Comparison of ENCODE assay signal across 34 cellular contexts in genomic region chr15:53171571-53171970, GRCh38.
DNase-seq lines count a peak whose midpoint lies in the region; ATAC-seq, FAIRE-seq and TF ChIP-seq lines count a peak whose summit lies in the region.
"Had no signal": no experiment of that assay in that cellular context is flagged by ENCODE, and none has a peak within 500 bp of the region (broad histone marks: within the 10 kb centered on the region; RNA-seq: fewer than 3 reads in every experiment).

No MANE protein-coding gene starts in this region.

- H3K9me3 Mint-ChIP-seq in effector memory CD8-positive, alpha-beta T cell = peaks cover 4 to 7% of the 10 kb centered on the region in 2 donors
- H3K9me3 Mint-ChIP-seq: CD4-positive, alpha-beta T cell; CD8-positive, alpha-beta memory T cell; CD8-positive, alpha-beta T cell had no signal

- DNase-seq in NCI-H82 (lab: John Stamatoyannopoulos, UW) (peak; percentile 49), NCI-H82 treated with DMSO at 0.1 percent for 48 hours (lab: John Stamatoyannopoulos, UW; ENCODE audit: unreplicated experiment) (no peak), HepG2 (ENCODE audit: low spot score) (peak; percentile 9), mesendoderm (peak; percentile 26), right cardiac atrium (no peak)
- DNase-seq in effector memory CD8-positive, alpha-beta T cell = no peak
- DNase-seq: 8988T; ACHN; AML-193; BE2C; C1 segment of cervical spinal cord; Caco-2; Calu3; CD4-positive, alpha-beta memory T cell; CD4-positive, alpha-beta T cell; CD4-positive, CD25-positive, alpha-beta regulatory T cell; CD8-positive, alpha-beta memory T cell; CD8-positive, alpha-beta T cell; COR-L47; DMS 273 treated with DMSO at 0.1 percent for 48 hours; DMS153; DMS53; DMS79; DMS79 treated with DMSO at 0.1 percent for 48 hours; DND-41; EL had no signal

- H4K5ac ChIP-seq in mesendoderm (ENCODE audit: low read length) = no peak overlapping the region

- H3K4me3 Mint-ChIP-seq in effector memory CD8-positive, alpha-beta T cell = no peak overlapping the region
- H3K4me3 Mint-ChIP-seq: B cell; CD14-positive monocyte; CD4-positive, alpha-beta memory T cell; CD4-positive, alpha-beta T cell; CD4-positive, CD25-positive, alpha-beta regulatory T cell; CD8-positive, alpha-beta memory T cell; CD8-positive, alpha-beta T cell had no signal

- H4K8ac ChIP-seq in mesendoderm (ENCODE audit: low read depth, low read length) = no peak overlapping the region

- H3K79me1 ChIP-seq in mesendoderm (ENCODE audit: low read length) = no peaks in the 10 kb centered on the region

- H3K9me3 ChIP-seq in HepG2 (ENCODE audit: low read length) (no peaks in the 10 kb centered on the region), right cardiac atrium (ENCODE audit: control insufficient read depth, low read length) (no peaks in the 10 kb centered on the region)
- H3K9me3 ChIP-seq: A549; BE2C; BLaER1; BLaER1 treated with 17β-estradiol and CSF1 and Interleukin-3, amounts not matched to agents 10 nM and 100 nM; Caco-2 had no signal

- no peaks in the 10 kb centered on the region for H4K20me1 ChIP-seq in HepG2 (ENCODE audit: insufficient read depth, low read length)
- H4K20me1 ChIP-seq: BLaER1; BLaER1 treated with 17β-estradiol and CSF1 and Interleukin-3, amounts not matched to agents 10 nM and 100 nM had no signal

- H3K4me3 ChIP-seq in HepG2 (replicated peaks in 1 of 3; ENCODE audit: insufficient read depth in 1 of 3, low read depth in 2 of 3, low read length in 3 of 3) (no peak overlapping the region), mesendoderm (ENCODE audit: low read length) (no peak overlapping the region), right cardiac atrium (ENCODE audit: low read length) (no peak overlapping the region)
- H3K4me3 ChIP-seq: A549; BLaER1; BLaER1 treated with 17β-estradiol and CSF1 and Interleukin-3, amounts not matched to agents 10 nM and 100 nM had no signal

- BruUV-seq in HepG2 (replicated peaks; lab: Mats Ljungman, UMichigan) = no TSS peak

- TF ChIP-seq CTCF in HepG2 (CRISPR knock-in tag; IDR thresholded peaks at IDR 0.05) = no peak

- H3K4me1 ChIP-seq in HepG2 (ENCODE audit: insufficient read depth, low read length) (0 out of 2 replicates have a peak, but pooled peaks cover 1% of the 10 kb centered on the region), mesendoderm (ENCODE audit: control insufficient read depth, low read depth, low read length) (no peaks in the 10 kb centered on the region), right cardiac atrium (ENCODE audit: control insufficient read depth, insufficient read depth, low read length) (no peaks in the 10 kb centered on the region)
- H3K4me1 ChIP-seq: A549; BE2C; BLaER1; BLaER1 treated with 17β-estradiol and CSF1 and Interleukin-3, amounts not matched to agents 10 nM and 100 nM; Caco-2 had no signal

- no peak overlapping the region for H2AK5ac ChIP-seq in mesendoderm (ENCODE audit: low read length)

- no peak for TF ChIP-seq RAD21 in HepG2 (CRISPR knock-in tag; IDR thresholded peaks at IDR 0.05)

- TF ChIP-seq EP300 in HepG2 (IDR thresholded peaks at IDR 0.05; ENCODE audit: low read depth in 2 of 2, low read length in 2 of 2) (no peak), HepG2 (CRISPR knock-in tag; IDR thresholded peaks at IDR 0.05; ENCODE audit: borderline replicate concordance) (no peak)

- no peak overlapping the region for H2AFZ ChIP-seq in HepG2 (ENCODE audit: low read length)

- peaks cover 0 to 9% of the 10 kb centered on the region in 2 donors for H3K27me3 Mint-ChIP-seq in effector memory CD8-positive, alpha-beta T cell
- H3K27me3 Mint-ChIP-seq: B cell had no signal

- no peaks in the 10 kb centered on the region for H3K4me1 Mint-ChIP-seq in effector memory CD8-positive, alpha-beta T cell (ENCODE audit: low read depth in 2 of 2)
- H3K4me1 Mint-ChIP-seq: B cell; CD14-positive monocyte; CD4-positive, alpha-beta memory T cell; CD4-positive, CD25-positive, alpha-beta regulatory T cell; CD8-positive, alpha-beta memory T cell had no signal

- CTCF ChIA-PET in HepG2 (lab: Yijun Ruan, JAX; ENCODE audit: low intra/inter-chr PET ratio, low total read pairs) = no interaction called here

- no peak overlapping the region for H3K18ac ChIP-seq in mesendoderm (ENCODE audit: low read length)

- no peak overlapping the region for H3K4ac ChIP-seq in mesendoderm (ENCODE audit: low read depth, low read length)

- no peak overlapping the region for H2BK5ac ChIP-seq in mesendoderm (ENCODE audit: low read length)

- intact Hi-C loops in HepG2 (cut with micrococcal nuclease; ENCODE audit: unreplicated experiment) (no loop called here), right cardiac atrium (cut with DNase I) (no loop called here)

- POLR2A ChIA-PET in HepG2 (lab: Yijun Ruan, JAX) = no interaction called here

- no peak overlapping the region for H3K23ac ChIP-seq in mesendoderm (ENCODE audit: low read length)

- H3K79me2 ChIP-seq in HepG2 (ENCODE audit: insufficient read depth, low read length) = no peaks in the 10 kb centered on the region
- H3K79me2 ChIP-seq in mesendoderm (ENCODE audit: control insufficient read depth, insufficient read depth, low read length) = no peaks in the 10 kb centered on the region

- ATAC-seq in HepG2 (no peak), right cardiac atrium (no peak)
- ATAC-seq in effector memory CD8-positive, alpha-beta T cell (replicated peaks) = no peak
- ATAC-seq: A549; CD8-positive, alpha-beta T cell had no signal

- no peak for TF ChIP-seq POLR2A in HepG2 (IDR thresholded peaks at IDR 0.05; ENCODE audit: insufficient read depth in 1 of 2, low read depth in 2 of 2, low read length in 2 of 2)

- no peak overlapping the region for H2BK120ac ChIP-seq in mesendoderm (ENCODE audit: low read depth, low read length)

- H3K4me2 ChIP-seq in HepG2 (ENCODE audit: low read depth, low read length) (no peak overlapping the region), mesendoderm (ENCODE audit: low read length) (no peak overlapping the region)
- H3K4me2 ChIP-seq: A549; BLaER1; BLaER1 treated with 17β-estradiol and CSF1 and Interleukin-3, amounts not matched to agents 10 nM and 100 nM had no signal

- H3K27me3 ChIP-seq in HepG2 (ENCODE audit: control insufficient read depth in 1 of 2, insufficient read depth in 2 of 2, low read length in 2 of 2) (peaks cover 0 to 5% of the 10 kb centered on the region in 2 experiments; a peak in 1 of 5 replicates), mesendoderm (ENCODE audit: insufficient read depth, low read length, poor library complexity) (no peaks in the 10 kb centered on the region), right cardiac atrium (ENCODE audit: control insufficient read depth, insufficient read depth) (no peaks in the 10 kb centered on the region)
- H3K27me3 ChIP-seq: BE2C; BLaER1; BLaER1 treated with 17β-estradiol and CSF1 and Interleukin-3, amounts not matched to agents 10 nM and 100 nM had no signal

- 73% methylated on average over 1 of the region's 1 CpG for WGBS in HepG2 (ENCODE audit: low lambda C conversion rate)
- no CpG with 5 or more reads among the region's 1 CpG for WGBS in mesendoderm (ENCODE audit: extremely low coverage, insufficient coverage, low lambda C conversion rate)
- WGBS in right cardiac atrium = 75% methylated on average over 1 of the region's 1 CpG

- in situ Hi-C loops in HepG2 (cut with HindIII; ENCODE audit: extremely low pct_ligation_motif_present, low pct_unique_long_range_greater_than_20kb) = no loop called here

- H3K36me3 Mint-ChIP-seq in effector memory CD8-positive, alpha-beta T cell (ENCODE audit: insufficient read depth) = peaks cover 4% of the 10 kb centered on the region
- H3K36me3 Mint-ChIP-seq: CD14-positive monocyte; CD4-positive, alpha-beta memory T cell; CD4-positive, CD25-positive, alpha-beta regulatory T cell; CD8-positive, alpha-beta memory T cell; CD8-positive, alpha-beta T cell had no signal

- H3K56ac ChIP-seq in mesendoderm (ENCODE audit: low read length) = no peak overlapping the region

- H3K27ac ChIP-seq in HepG2 (ENCODE audit: extremely low read length, insufficient read depth, low read length) (no peak overlapping the region), mesendoderm (ENCODE audit: low read depth, low read length) (no peak overlapping the region), right cardiac atrium (ENCODE audit: low read length) (no peak overlapping the region)
- H3K27ac ChIP-seq: 22Rv1; A549; BLaER1; BLaER1 treated with 17β-estradiol and CSF1 and Interleukin-3, amounts not matched to agents 10 nM and 100 nM; C4-2B had no signal

- H3K36me3 ChIP-seq in HepG2 (replicated peaks in 1 of 2; ENCODE audit: control insufficient read depth in 1 of 2, insufficient read depth in 2 of 2, low read length in 2 of 2) (no peaks in the 10 kb centered on the region), mesendoderm (ENCODE audit: control insufficient read depth, insufficient read depth, low read length) (no peaks in the 10 kb centered on the region)
- H3K36me3 ChIP-seq: BE2C; BLaER1; BLaER1 treated with 17β-estradiol and CSF1 and Interleukin-3, amounts not matched to agents 10 nM and 100 nM had no signal

- FAIRE-seq in HepG2 (lab: Jason Lieb, UNC) = no peak
- FAIRE-seq: D721Med had no signal

- no peak overlapping the region for H3K27ac Mint-ChIP-seq in effector memory CD8-positive, alpha-beta T cell
- H3K27ac Mint-ChIP-seq: B cell; CD14-positive monocyte; CD4-positive, alpha-beta memory T cell; CD4-positive, alpha-beta T cell; CD4-positive, CD25-positive, alpha-beta regulatory T cell; CD8-positive, alpha-beta memory T cell; CD8-positive, alpha-beta T cell had no signal

- H3K9ac ChIP-seq in HepG2 (ENCODE audit: insufficient read depth, low read depth, low read length) (no peak overlapping the region), mesendoderm (ENCODE audit: low read length) (no peak overlapping the region)
- H3K9ac ChIP-seq: BLaER1; BLaER1 treated with 17β-estradiol and CSF1 and Interleukin-3, amounts not matched to agents 10 nM and 100 nM had no signal

- H2BK15ac ChIP-seq in mesendoderm (replicated peaks; ENCODE audit: low read depth) = no peak overlapping the region

Comparison
In these comparisons a context has a peak if more than half of its experiments do, and no peak if none do; other contexts are left out.
1. DNase-seq: peak in NCI-H82 (single experiment), HepG2 (single experiment) and mesendoderm (single experiment); none in NCI-H82 treated with DMSO at 0.1 percent for 48 hours (single experiment), effector memory CD8-positive, alpha-beta T cell (0 of 3) and right cardiac atrium (0 of 3).